ENCODE assay signal across 8 cellular contexts in the genomic region with DNA sequence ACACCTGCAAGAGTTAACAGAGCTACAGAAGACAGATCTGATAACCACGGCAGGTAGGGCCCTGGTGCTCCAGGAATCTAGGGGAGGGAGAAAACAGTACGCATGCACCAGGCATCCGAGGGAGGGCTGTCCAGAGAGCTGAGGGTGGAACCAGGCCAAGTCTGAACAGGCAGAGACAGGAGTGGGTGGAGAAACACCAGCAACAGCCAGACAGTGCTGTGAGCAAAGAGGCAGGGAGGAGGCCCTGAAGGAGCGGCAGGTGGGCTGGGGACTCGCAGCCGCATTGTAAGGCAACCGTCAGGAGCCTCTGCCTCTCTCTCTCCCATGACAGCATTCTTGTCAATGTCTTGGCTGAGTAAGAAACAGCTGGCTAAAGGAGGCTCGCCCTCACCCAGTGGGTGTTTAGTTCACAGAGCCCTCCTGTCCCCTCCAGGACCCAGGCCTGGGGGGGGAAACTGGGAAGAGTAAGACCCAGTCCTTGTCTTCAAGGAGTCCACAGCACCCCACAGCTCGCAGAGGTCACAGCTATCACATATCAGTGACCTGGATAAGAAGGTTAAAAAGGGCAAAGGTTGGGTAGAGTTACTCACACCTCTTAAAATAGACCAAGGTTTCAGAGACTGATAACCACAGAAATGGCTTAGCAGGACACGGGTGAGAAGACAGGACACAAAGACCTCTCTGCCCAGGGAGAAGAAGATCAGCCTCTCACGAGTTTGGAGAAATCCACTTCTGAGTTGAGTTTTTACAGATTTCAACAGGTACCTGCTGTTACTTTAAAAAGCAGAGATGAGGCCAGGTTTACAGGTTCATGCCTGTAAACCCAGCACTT. TPM values are rescaled to one million over a fixed set of nuclear protein-coding genes. Genes with fewer than 3 reads are reported as not detected.
DNase-seq lines count a peak whose midpoint lies in the region; ATAC-seq and TF ChIP-seq lines count a peak whose summit lies in the region.

No MANE protein-coding gene starts in this region.

- 17 to 37% methylated on average over 11 of the region's 11 CpGs for WGBS in sigmoid colon, 2 donors

- no peaks in the 10 kb centered on the region for H3K9me3 Mint-ChIP-seq in CD4-positive, alpha-beta T cell

- CTCF ChIA-PET in CD4-positive, alpha-beta T cell (lab: Charles Lee): no interaction called here

- no peak overlapping the region for H3K4me3 Mint-ChIP-seq in CD4-positive, alpha-beta T cell

- POLR2A ChIA-PET in CD4-positive, alpha-beta T cell (lab: Charles Lee): no interaction called here

- no peaks in the 10 kb centered on the region for H3K36me3 Mint-ChIP-seq in CD4-positive, alpha-beta T cell (ENCODE audit: low read depth)

- intact Hi-C loops in CD4-positive, alpha-beta T cell (cut with DNase I, micrococcal nuclease): no loop called here
- intact Hi-C loops in sigmoid colon (cut with DNase I): no loop called here

- H3K4me3 ChIP-seq in sigmoid colon: no peak overlapping the region

- peak; percentile 67 for ATAC-seq in CD4-positive, alpha-beta T cell (ENCODE audit: poor library complexity)
- peak; percentile 77 for ATAC-seq in HG03045 (IDR thresholded peaks at IDR 0.05; ENCODE audit: unreplicated experiment)

- peak in 1 of 10 experiments; percentile 16 for DNase-seq in CD4-positive, alpha-beta T cell
- DNase-seq in NCI-H187 treated with DMSO at 0.1 percent for 48 hours (lab: John Stamatoyannopoulos, UW) (peak; percentile 90), amniotic stem cell (lab: John Stamatoyannopoulos, UW) (peak; percentile 9), hippocampal formation (lab: John Stamatoyannopoulos, UW) (peak; percentile 31 to 54), sigmoid colon (peak; percentile 89)
- DNase-seq in activated CD4-positive, alpha-beta T cell treated with anti-CD3 and anti-CD28 coated beads for 1 hour: no peak

- no peak overlapping the region for H3K27ac Mint-ChIP-seq in CD4-positive, alpha-beta T cell

- no peak for TF ChIP-seq CTCF in CD4-positive, alpha-beta T cell (IDR thresholded peaks at IDR 0.05)
- no peak for TF ChIP-seq CTCF in sigmoid colon (IDR thresholded peaks at IDR 0.05)

- peaks cover 57% of the 10 kb centered on the region for H3K4me1 Mint-ChIP-seq in CD4-positive, alpha-beta T cell (ENCODE audit: low read depth)

- H3K36me3 ChIP-seq in sigmoid colon: no peaks in the 10 kb centered on the region

- H3K27ac ChIP-seq in CD4-positive, alpha-beta T cell (ENCODE audit: low read depth, low read length): no peak overlapping the region
- peak overlapping the region; percentile 32 to 62 (median 60) for H3K27ac ChIP-seq in sigmoid colon

- no peak for TF ChIP-seq EP300 in sigmoid colon (IDR thresholded peaks at IDR 0.05)

- TF ChIP-seq POLR2A in GM18951 (IDR thresholded peaks at IDR 0.05; ENCODE audit: extremely low read depth, insufficient read depth, insufficient read length): peak; percentile 46
- no peak for TF ChIP-seq POLR2A in sigmoid colon (IDR thresholded peaks at IDR 0.05)

- H3K9me3 ChIP-seq in CD4-positive, alpha-beta T cell (ENCODE audit: control insufficient read depth, low read length): no peaks in the 10 kb centered on the region
- H3K9me3 ChIP-seq in sigmoid colon: no peaks in the 10 kb centered on the region

- H3K27me3 Mint-ChIP-seq in CD4-positive, alpha-beta T cell: no peaks in the 10 kb centered on the region

- no peaks in the 10 kb centered on the region for H3K27me3 ChIP-seq in CD4-positive, alpha-beta T cell (ENCODE audit: control insufficient read depth, insufficient read depth, low read length)
- H3K27me3 ChIP-seq in sigmoid colon: no peaks in the 10 kb centered on the region

- in situ Hi-C loops in GM18951 (cut with MboI; ENCODE audit: low sequenced_read_pairs, unreplicated experiment): no loop called here

- peaks cover 0 to 23% (median 22%) of the 10 kb centered on the region in 4 donors for H3K4me1 ChIP-seq in sigmoid colon

RNA-seq across cellular contexts. Expression of gene ACSL1, which starts 10.5 kb away (rescaled TPM):
- total RNA-seq in CD4-positive, alpha-beta T cell: 10 to 100 TPM; 12.4 to 12.5 TPM
- total RNA-seq in sigmoid colon: 100 to 1,000 TPM in 2 of 4 donors, 10 to 100 TPM in 2; 37.8 to 118 (median 72.3) TPM
- polyA plus RNA-seq in sigmoid colon: 100 to 1,000 TPM in 1 of 3 donors, 10 to 100 TPM in 2; 31.7 to 121 (median 57.1) TPM
